ENCODE assay signal across 19 cellular contexts in the genomic region with DNA sequence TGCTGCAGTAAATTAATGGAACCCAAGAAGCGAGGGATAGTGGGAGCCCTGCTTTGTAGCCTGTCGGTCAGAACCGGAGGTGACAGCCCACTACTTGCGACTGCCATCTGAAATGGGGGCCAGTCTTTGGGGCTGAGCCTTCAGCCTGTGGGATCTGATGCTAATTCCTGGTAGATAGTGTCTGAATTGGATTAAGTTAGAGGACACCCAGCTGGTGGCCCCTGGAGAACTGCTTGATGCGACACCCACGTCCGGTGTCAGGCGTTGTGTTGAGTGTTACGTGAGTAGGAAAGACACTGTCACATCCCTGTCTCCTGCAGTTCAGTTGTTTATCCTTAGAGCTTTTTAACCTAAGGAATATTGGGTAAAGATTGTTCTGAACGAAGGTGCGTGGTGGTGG. TPM values are rescaled to one million over a fixed set of nuclear protein-coding genes. Genes with fewer than 3 reads are reported as not detected.
DNase-seq lines count a peak whose midpoint lies in the region; ATAC-seq and TF ChIP-seq lines count a peak whose summit lies in the region.
"Had no signal": no experiment of that assay in that cellular context is flagged by ENCODE, and none has a peak within 500 bp of the region (broad histone marks: within the 10 kb centered on the region; RNA-seq: fewer than 3 reads in every experiment).

No MANE protein-coding gene starts in this region.

- no peaks in the 10 kb centered on the region for H3K9me3 ChIP-seq in BE2C
- H3K9me3 ChIP-seq in CD4-positive, alpha-beta memory T cell (ENCODE audit: control insufficient read depth in 1 of 2, low read length in 2 of 2), result no peaks in the 10 kb centered on the region
- H3K9me3 ChIP-seq: HAP-1, prostate gland, tibial artery had no signal

- H3K27ac ChIP-seq in CD4-positive, alpha-beta memory T cell (ENCODE audit: low read depth, low read length), result no peak overlapping the region
- H3K27ac ChIP-seq in mesendoderm (ENCODE audit: low read depth, low read length), result no peak overlapping the region
- H3K27ac ChIP-seq: prostate gland, tibial artery had no signal

- no peak overlapping the region for H3K4me2 ChIP-seq in mesendoderm (ENCODE audit: low read length)

- H3K36me3 Mint-ChIP-seq in CD4-positive, alpha-beta memory T cell, result peaks cover 36 to 57% of the 10 kb centered on the region in 2 donors
- H3K36me3 Mint-ChIP-seq in activated T-helper 17 cell treated with anti-CD3 and anti-CD28 coated beads, Interleukin-2, amount 50 U/mL, for 72 hours (ENCODE audit: low read depth), result peaks cover 94% of the 10 kb centered on the region

- no peak overlapping the region for H3K9ac ChIP-seq in mesendoderm (ENCODE audit: low read length)

- H3K4me1 Mint-ChIP-seq in CD4-positive, alpha-beta memory T cell, result peaks cover 30 to 51% (median 40%) of the 10 kb centered on the region in 4 donors
- H3K4me1 Mint-ChIP-seq in activated T-helper 17 cell treated with anti-CD3 and anti-CD28 coated beads, Interleukin-2, amount 50 U/mL, for 72 hours, result peaks cover 15% of the 10 kb centered on the region

- DNase-seq in BE2C (no peak), mesendoderm (peak; percentile 18), H7 (no peak), NCI-H345 (lab: John Stamatoyannopoulos, UW) (no peak), Right ventricle myocardium inferior (ENCODE audit: missing footprints) (no peak)
- DNase-seq in CD4-positive, alpha-beta memory T cell, result no peak
- DNase-seq: activated CD4-positive, alpha-beta T cell treated with anti-CD3 and anti-CD28 coated beads, Interleukin-2, amount 10 ng/mL, durations not matched to agents 7 days and 5 days; activated naive CD4-positive, alpha-beta T cell treated with Interleukin-2 at 50 U/mL for 16 hours; DMS79 treated with DMSO at 0.1 percent for 48 hours; effector CD8-positive, alpha-beta T cell; left cardiac atrium; PC-3; stimulated activated naive CD4-positive, alpha-beta T cell; T-cell; tibial artery had no signal

- H2BK15ac ChIP-seq in mesendoderm (replicated peaks; ENCODE audit: low read depth), result no peak overlapping the region

- H3K18ac ChIP-seq in mesendoderm (ENCODE audit: low read length), result no peak overlapping the region

- no peak overlapping the region for H2BK5ac ChIP-seq in mesendoderm (ENCODE audit: low read length)

- peak overlapping the region in 3 of 7 donors; percentile 1 to 41 (median 31) for H3K27ac Mint-ChIP-seq in CD4-positive, alpha-beta memory T cell
- H3K27ac Mint-ChIP-seq in activated T-helper 17 cell treated with anti-CD3 and anti-CD28 coated beads, Interleukin-2, amount 50 U/mL, for 72 hours, result peak overlapping the region; percentile 36
- H3K27ac Mint-ChIP-seq: activated CD4-positive, alpha-beta T cell treated with anti-CD3 and anti-CD28 coated beads, Interleukin-2, amount 10 ng/mL, durations not matched to agents 7 days and 5 days had no signal

- H3K9me3 Mint-ChIP-seq in CD4-positive, alpha-beta memory T cell, result no peaks in the 10 kb centered on the region
- no peaks in the 10 kb centered on the region for H3K9me3 Mint-ChIP-seq in activated T-helper 17 cell treated with anti-CD3 and anti-CD28 coated beads, Interleukin-2, amount 50 U/mL, for 72 hours
- H3K9me3 Mint-ChIP-seq: activated CD4-positive, alpha-beta T cell treated with anti-CD3 and anti-CD28 coated beads, Interleukin-2, amount 10 ng/mL, durations not matched to agents 7 days and 5 days; T-cell had no signal

- H3K79me1 ChIP-seq in mesendoderm (ENCODE audit: low read length), result peaks cover 8% of the 10 kb centered on the region

- H2AK5ac ChIP-seq in mesendoderm (ENCODE audit: low read length), result no peak overlapping the region

- intact Hi-C loops in CD4-positive, alpha-beta memory T cell (cut with micrococcal nuclease), result no loop called here
- intact Hi-C loops in Right ventricle myocardium inferior (cut with DNase I), result loop anchor here (10.0 kb wide), 1 partner anchor 255 kb away; no protein-coding TSS in a partner anchor

- TF ChIP-seq CTCF in BE2C (IDR thresholded peaks at IDR 0.05; ENCODE audit: low read depth, low read length), result no peak

- H3K56ac ChIP-seq in mesendoderm (ENCODE audit: low read length), result no peak overlapping the region

- no peaks in the 10 kb centered on the region for H3K27me3 Mint-ChIP-seq in CD4-positive, alpha-beta memory T cell
- no peaks in the 10 kb centered on the region for H3K27me3 Mint-ChIP-seq in activated T-helper 17 cell treated with anti-CD3 and anti-CD28 coated beads, Interleukin-2, amount 50 U/mL, for 72 hours
- H3K27me3 Mint-ChIP-seq: activated CD4-positive, alpha-beta T cell treated with anti-CD3 and anti-CD28 coated beads, Interleukin-2, amount 10 ng/mL, durations not matched to agents 7 days and 5 days; T-cell had no signal

- H3K4me1 ChIP-seq in BE2C (peaks cover 5% of the 10 kb centered on the region), mesendoderm (ENCODE audit: control insufficient read depth, low read depth, low read length) (no peaks in the 10 kb centered on the region)
- peaks cover 46% of the 10 kb centered on the region for H3K4me1 ChIP-seq in CD4-positive, alpha-beta memory T cell (ENCODE audit: insufficient read depth, low read length)
- H3K4me1 ChIP-seq: prostate gland had no signal

- peak overlapping the region in 5 of 8 donors; percentile 3 to 45 (median 41) for H3K4me3 Mint-ChIP-seq in CD4-positive, alpha-beta memory T cell
- no peak overlapping the region for H3K4me3 Mint-ChIP-seq in activated T-helper 17 cell treated with anti-CD3 and anti-CD28 coated beads, Interleukin-2, amount 50 U/mL, for 72 hours
- H3K4me3 Mint-ChIP-seq: activated CD4-positive, alpha-beta T cell treated with anti-CD3 and anti-CD28 coated beads, Interleukin-2, amount 10 ng/mL, durations not matched to agents 7 days and 5 days had no signal

- peaks cover 70% of the 10 kb centered on the region for H3K79me2 ChIP-seq in mesendoderm (ENCODE audit: control insufficient read depth, insufficient read depth, low read length)

- no peak overlapping the region for H2BK120ac ChIP-seq in mesendoderm (ENCODE audit: low read depth, low read length)

- H4K8ac ChIP-seq in mesendoderm (ENCODE audit: low read depth, low read length), result no peak overlapping the region

- H4K5ac ChIP-seq in mesendoderm (ENCODE audit: low read length), result no peak overlapping the region

- no peaks in the 10 kb centered on the region for H3K27me3 ChIP-seq in BE2C
- no peaks in the 10 kb centered on the region for H3K27me3 ChIP-seq in CD4-positive, alpha-beta memory T cell (ENCODE audit: insufficient read depth, low read length)
- H3K27me3 ChIP-seq in mesendoderm (ENCODE audit: insufficient read depth, low read length, poor library complexity), result no peaks in the 10 kb centered on the region
- no peaks in the 10 kb centered on the region for H3K27me3 ChIP-seq in H7 (ENCODE audit: control insufficient read depth, insufficient read depth, low read length)
- H3K27me3 ChIP-seq: tibial artery had no signal

- ATAC-seq in activated T-helper 17 cell treated with anti-CD3 and anti-CD28 coated beads, Interleukin-2, amount 50 U/mL, for 72 hours (replicated peaks), result no peak
- no peak for ATAC-seq in GM19023 (IDR thresholded peaks at IDR 0.05; ENCODE audit: unreplicated experiment)
- no peak for ATAC-seq in Right ventricle myocardium inferior
- ATAC-seq: left cardiac atrium, PC-3, T-cell had no signal

- POLR2A ChIA-PET in CD4-positive, alpha-beta memory T cell (lab: Charles Lee; ENCODE audit: partially characterized antibody), result no interaction called here

- H3K4me3 ChIP-seq in BE2C (ENCODE audit: low read depth, low read length) (0 out of 2 replicates have a peak overlapping the region, but pooled peaks have one; percentile 7), mesendoderm (ENCODE audit: low read length) (no peak overlapping the region), H7 (ENCODE audit: insufficient read depth, low read depth, low read length) (no peak overlapping the region)
- no peak overlapping the region for H3K4me3 ChIP-seq in CD4-positive, alpha-beta memory T cell (ENCODE audit: low read length in 2 of 2)
- H3K4me3 ChIP-seq: HAP-1, prostate gland, tibial artery had no signal

- no CpG with 5 or more reads among the region's 11 CpGs for WGBS in mesendoderm (ENCODE audit: extremely low coverage, insufficient coverage, low lambda C conversion rate)

- CTCF ChIA-PET in CD4-positive, alpha-beta memory T cell (lab: Charles Lee; ENCODE audit: partially characterized antibody), result interaction anchor here (1.2 to 1.6 kb wide), 2 partner anchors 72 kb away, joined by 4 to 5 read pairs; no protein-coding TSS in a partner anchor

- no peak overlapping the region for H3K4ac ChIP-seq in mesendoderm (ENCODE audit: low read depth, low read length)

- H3K36me3 ChIP-seq in BE2C (peaks cover 92% of the 10 kb centered on the region), mesendoderm (ENCODE audit: control insufficient read depth, insufficient read depth, low read length) (peaks cover 22% of the 10 kb centered on the region), H7 (replicated peaks; ENCODE audit: control insufficient read depth, insufficient read depth, low read length) (peaks cover 37% of the 10 kb centered on the region)
- peaks cover 31% of the 10 kb centered on the region for H3K36me3 ChIP-seq in CD4-positive, alpha-beta memory T cell (ENCODE audit: insufficient read depth, low read length)

- no peak overlapping the region for H3K23ac ChIP-seq in mesendoderm (ENCODE audit: low read length)

RNA-seq across cellular contexts. Expression of gene EIF3B, which starts 5.0 kb away (rescaled TPM):
- polyA plus RNA-seq in BE2C (2012; ENCODE audit: insufficient read depth, insufficient read length, low read depth), result 422 TPM
- 100 to 1,000 TPM; 126 to 138 TPM for total RNA-seq in CD4-positive, alpha-beta memory T cell
- 100 to 1,000 TPM in 1 of 2 donors, 10 to 100 TPM in 1; 78.7 to 135 TPM for polyA plus RNA-seq in CD4-positive, alpha-beta memory T cell
- total RNA-seq in activated T-helper 17 cell treated with anti-CD3 and anti-CD28 coated beads, Interleukin-2, amount 50 U/mL, for 72 hours, result 100 to 1,000 TPM; 145 to 283 TPM
- polyA plus RNA-seq in mesendoderm (2013, experiment 1 of 2), result 199 TPM
- polyA plus RNA-seq in mesendoderm (2013, experiment 2 of 2), result 193 TPM
- 314 and 319 TPM in 2 replicates for total RNA-seq in H7 (2014; rRNA removed; shearing (Covaris generic))
- 68.1 TPM for total RNA-seq in Right ventricle myocardium inferior

RNA-seq across cellular contexts. Expression of gene CHST12, which starts 43.8 kb away (rescaled TPM):
- polyA plus RNA-seq in BE2C (2012; ENCODE audit: insufficient read depth, insufficient read length, low read depth), result 32.0 TPM
- 10 to 100 TPM; 29.5 to 30.7 TPM for total RNA-seq in CD4-positive, alpha-beta memory T cell
- polyA plus RNA-seq in CD4-positive, alpha-beta memory T cell, result 10 to 100 TPM; 11.6 to 22.5 TPM
- 1 to 10 TPM; 4.8 to 8.5 TPM for total RNA-seq in activated T-helper 17 cell treated with anti-CD3 and anti-CD28 coated beads, Interleukin-2, amount 50 U/mL, for 72 hours
- 8.7 TPM for polyA plus RNA-seq in mesendoderm (2013, experiment 1 of 2)
- polyA plus RNA-seq in mesendoderm (2013, experiment 2 of 2), result 8.9 TPM
- total RNA-seq in H7 (2014; rRNA removed; shearing (Covaris generic)), result 10.3 and 11.4 TPM in 2 replicates
- total RNA-seq in Right ventricle myocardium inferior, result 13.5 TPM

RNA-seq across cellular contexts. Expression of gene SNX8, which starts 45.4 kb away (rescaled TPM):
- 46.3 TPM for polyA plus RNA-seq in BE2C (2012; ENCODE audit: insufficient read depth, insufficient read length, low read depth)
- 1 to 10 TPM; 6.9 to 9.9 TPM for total RNA-seq in CD4-positive, alpha-beta memory T cell
- polyA plus RNA-seq in CD4-positive, alpha-beta memory T cell, result 1 to 10 TPM; 6.6 to 7.4 TPM
- total RNA-seq in activated T-helper 17 cell treated with anti-CD3 and anti-CD28 coated beads, Interleukin-2, amount 50 U/mL, for 72 hours, result 10 to 100 TPM; 23.7 to 31.8 TPM
- polyA plus RNA-seq in mesendoderm (2013, experiment 1 of 2), result 12.2 TPM
- polyA plus RNA-seq in mesendoderm (2013, experiment 2 of 2), result 12.5 TPM
- total RNA-seq in H7 (2014; rRNA removed; shearing (Covaris generic)), result 23.2 and 28.2 TPM in 2 replicates
- 18.8 TPM for total RNA-seq in Right ventricle myocardium inferior
